In the genomic region with DNA sequence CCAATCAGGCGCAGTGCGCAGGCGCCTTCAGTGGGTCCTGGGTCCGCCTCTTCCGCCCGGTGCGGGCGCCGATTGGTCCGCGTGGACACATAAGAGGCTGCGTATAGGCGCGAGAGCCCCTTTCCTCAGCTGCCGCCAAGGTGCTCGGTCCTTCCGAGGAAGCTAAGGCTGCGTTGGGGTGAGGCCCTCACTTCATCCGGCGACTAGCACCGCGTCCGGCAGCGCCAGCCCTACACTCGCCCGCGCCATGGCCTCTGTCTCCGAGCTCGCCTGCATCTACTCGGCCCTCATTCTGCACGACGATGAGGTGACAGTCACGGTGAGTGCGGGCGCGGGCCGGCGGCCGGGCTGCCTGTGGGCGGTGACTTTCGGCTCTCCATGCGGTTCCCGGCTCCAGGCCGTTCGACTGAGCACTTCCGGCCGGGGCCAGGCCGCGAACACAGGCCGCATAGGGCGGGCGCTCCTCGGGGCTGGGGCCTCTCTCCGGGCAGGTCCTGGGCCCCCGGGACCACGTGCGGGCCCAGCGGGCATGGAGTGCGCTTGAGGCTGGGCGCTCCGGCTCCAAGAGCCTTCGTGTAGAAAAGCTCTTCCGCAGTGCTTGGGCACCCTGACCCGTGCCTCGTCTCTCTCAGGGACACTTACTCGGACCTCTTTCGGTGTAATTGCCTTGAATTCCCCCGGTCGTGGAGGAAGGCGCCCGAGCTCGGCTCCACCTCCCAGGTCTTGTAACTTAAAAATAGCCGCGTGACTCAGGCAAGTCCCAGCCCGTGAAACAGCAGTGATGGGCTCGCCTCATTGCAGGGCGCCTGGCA, we compare ENCODE assay signal across 8 cellular contexts. TPM values are rescaled to one million over a fixed set of nuclear protein-coding genes. Genes with fewer than 3 reads are reported as not detected.
A peak's percentile ranks its signal among the peaks of the same experiment; 100 is the strongest.
DNase-seq lines count a peak whose midpoint lies in the region; ATAC-seq and TF ChIP-seq lines count a peak whose summit lies in the region.

A gene (plus strand): TSS at position 117 of the 812 bp plus-strand sequence. CDS start 131 bp downstream, at position 248.

- DNase-seq in G401 (ENCODE audit: low spot score) (peak; percentile 97), H7 (peak; percentile 97), MG63 (peak; percentile 93), SJSA1 (ENCODE audit: low read depth in 1 of 2, low spot score in 2 of 2) (peak; percentile 95 to 96), foreskin keratinocyte (peak; percentile 77 to 87)
- peak; percentile 91 to 95 (median 92) for DNase-seq in activated naive CD4-positive, alpha-beta T cell (lab: John Stamatoyannopoulos, UW)

- H3K4me1 ChIP-seq in SJSA1 (replicated peaks) (peaks cover 23% of the 10 kb centered on the region), foreskin keratinocyte (peaks cover 8% of the 10 kb centered on the region), neuron (ENCODE audit: insufficient read depth, low read length) (peaks cover 19% of the 10 kb centered on the region), subcutaneous abdominal adipose tissue (ENCODE audit: control insufficient read depth in 5 of 5, insufficient read depth in 5 of 5, low read length in 5 of 5) (peaks cover 8 to 37% (median 30%) of the 10 kb centered on the region in 5 donors)

- H3K4me3 ChIP-seq in H7 (ENCODE audit: insufficient read depth, low read depth, low read length) (peak within 1 kb of the TSS; percentile 97), MG63 (peak within 1 kb of the TSS; percentile 85), SJSA1 (peak within 1 kb of the TSS; percentile 80), neuron (ENCODE audit: low read length) (peak within 1 kb of the TSS; percentile 77), subcutaneous abdominal adipose tissue (ENCODE audit: low read depth in 1 of 5, low read length in 5 of 5) (peak within 1 kb of the TSS; percentile 86 to 93 (median 88))

- H3K27ac ChIP-seq in SJSA1, result peak within 1 kb of the TSS; percentile 61
- H3K27ac ChIP-seq in foreskin keratinocyte, result peak within 1 kb of the TSS; percentile 82
- peak within 1 kb of the TSS; percentile 94 for H3K27ac ChIP-seq in subcutaneous abdominal adipose tissue (ENCODE audit: low read depth, low read length)

- H3K36me3 ChIP-seq in H7 (replicated peaks; ENCODE audit: control insufficient read depth, insufficient read depth, low read length) (peaks cover 16% of the 10 kb centered on the region), MG63 (peaks cover 55% of the 10 kb centered on the region), SJSA1 (peaks cover 73% of the 10 kb centered on the region), neuron (ENCODE audit: insufficient read depth, low read length) (peaks cover 43% of the 10 kb centered on the region), subcutaneous abdominal adipose tissue (ENCODE audit: control insufficient read depth in 5 of 5, insufficient read depth in 5 of 5, low read length in 5 of 5) (peaks cover 7 to 27% (median 25%) of the 10 kb centered on the region in 5 donors)

- in situ Hi-C loops in G401 (cut with HindIII; ENCODE audit: low sequenced_read_pairs), result no loop called here

- H3K27me3 ChIP-seq in H7 (ENCODE audit: control insufficient read depth, insufficient read depth, low read length), result no peaks in the 10 kb centered on the region
- H3K27me3 ChIP-seq in MG63, result no peaks in the 10 kb centered on the region
- no peaks in the 10 kb centered on the region for H3K27me3 ChIP-seq in SJSA1 (replicated peaks)
- no peaks in the 10 kb centered on the region for H3K27me3 ChIP-seq in foreskin keratinocyte
- no peaks in the 10 kb centered on the region for H3K27me3 ChIP-seq in neuron (ENCODE audit: insufficient read depth, low read length)
- H3K27me3 ChIP-seq in subcutaneous abdominal adipose tissue (ENCODE audit: control insufficient read depth in 5 of 5, insufficient read depth in 4 of 5, low read length in 5 of 5), result no peaks in the 10 kb centered on the region

- ATAC-seq in foreskin keratinocyte, result peak; percentile 88

- H3K9ac ChIP-seq in subcutaneous abdominal adipose tissue (ENCODE audit: low read length in 5 of 5), result peak within 1 kb of the TSS; percentile 77 to 98 (median 92)

- peak within 1 kb of the TSS; percentile 40 for H2AFZ ChIP-seq in neuron (ENCODE audit: low read depth, low read length)

- H3K9me3 ChIP-seq in MG63, result no peaks in the 10 kb centered on the region
- H3K9me3 ChIP-seq in SJSA1 (replicated peaks), result no peaks in the 10 kb centered on the region
- no peaks in the 10 kb centered on the region for H3K9me3 ChIP-seq in neuron (ENCODE audit: low read length)
- no peaks in the 10 kb centered on the region for H3K9me3 ChIP-seq in subcutaneous abdominal adipose tissue (ENCODE audit: control insufficient read depth in 5 of 5, low read length in 5 of 5)

- no peak for TF ChIP-seq CTCF in foreskin keratinocyte (conservative IDR thresholded peaks at IDR 0.05)

RNA-seq across cellular contexts. Expression of the gene that starts here (rescaled TPM):
- total RNA-seq in G401 (2014; rRNA removed; shearing (Covaris generic)), result 49.4 and 51.5 TPM in 2 replicates
- 252 and 393 TPM in 2 replicates for total RNA-seq in H7 (2014; rRNA removed; shearing (Covaris generic))
- total RNA-seq in MG63 (2014; rRNA removed; shearing (Covaris generic); ENCODE audit: low replicate concordance), result 100 and 227 TPM in 2 replicates
- total RNA-seq in SJSA1 (2014; rRNA removed; shearing (Covaris generic)), result 166 and 176 TPM in 2 replicates
- total RNA-seq in foreskin keratinocyte, result 636 and 760 TPM in 2 replicates
- 3,232 and 3,373 TPM in 2 replicates for polyA plus RNA-seq in foreskin keratinocyte

Comparison
In these comparisons a context has a peak if more than half of its experiments do, and no peak if none do; other contexts are left out.
1. Peak in every context shown above with its lines: DNase-seq, ATAC-seq, H3K4me3 ChIP-seq and H3K27ac ChIP-seq.